Comparison of ENCODE assay signal across 8 cellular contexts in genomic region chr12:120528861-120529525, GRCh38. TPM values are rescaled to one million over a fixed set of nuclear protein-coding genes. Genes with fewer than 3 reads are reported as not detected.
A peak's percentile ranks its signal among the peaks of the same experiment; 100 is the strongest.
DNase-seq lines count a peak whose midpoint lies in the region; ATAC-seq and TF ChIP-seq lines count a peak whose summit lies in the region.

COQ5 (minus strand) TSS chr12:120529158; CDS start chr12:120529141, 17 bp downstream.

- H4K12ac ChIP-seq in trophoblast cell (ENCODE audit: low read depth, low read length): peak within 1 kb of the TSS; percentile 89

- H2AFZ ChIP-seq in trophoblast cell (ENCODE audit: insufficient read depth, low read length, poor library complexity): peak within 1 kb of the TSS; percentile 67

- no peaks in the 10 kb centered on the region for H3K27me3 ChIP-seq in GM06990 (replicated peaks; ENCODE audit: control insufficient read depth, insufficient read depth, low read length)
- H3K27me3 ChIP-seq in adipocyte (replicated peaks; ENCODE audit: control insufficient read depth, insufficient read depth, low read length): no peaks in the 10 kb centered on the region
- no peaks in the 10 kb centered on the region for H3K27me3 ChIP-seq in cardiac muscle cell
- no peaks in the 10 kb centered on the region for H3K27me3 ChIP-seq in trophoblast cell (ENCODE audit: insufficient read depth, low read length)
- no peaks in the 10 kb centered on the region for H3K27me3 ChIP-seq in tibial nerve

- no peak for TF ChIP-seq CTCF in GM06990 (IDR thresholded peaks at IDR 0.05; ENCODE audit: insufficient read depth, low read length, poor library complexity, severe bottlenecking)
- no peak for TF ChIP-seq CTCF in cardiac muscle cell (IDR thresholded peaks at IDR 0.05; ENCODE audit: low read depth, low read length)
- no peak for TF ChIP-seq CTCF in tibial nerve (IDR thresholded peaks at IDR 0.05)

- H3K9ac ChIP-seq in adipocyte (ENCODE audit: low read length): peak within 1 kb of the TSS; percentile 92
- peak within 1 kb of the TSS; percentile 75 for H3K9ac ChIP-seq in trophoblast cell (ENCODE audit: low read length)

- H2BK5ac ChIP-seq in trophoblast cell (ENCODE audit: low read depth, low read length, poor library complexity): peak within 1 kb of the TSS; percentile 84

- H3K23ac ChIP-seq in trophoblast cell (ENCODE audit: low read length): no peak within 1 kb of the TSS

- H2BK120ac ChIP-seq in trophoblast cell (ENCODE audit: insufficient read depth, low read length, poor library complexity): peak within 1 kb of the TSS; percentile 75

- H3K4me1 ChIP-seq in adipocyte (ENCODE audit: control insufficient read depth, insufficient read depth, low read length) (peaks cover 7% of the 10 kb centered on the region), cardiac muscle cell (ENCODE audit: low read depth) (peaks cover 6% of the 10 kb centered on the region), trophoblast cell (ENCODE audit: control insufficient read depth in 1 of 2, insufficient read depth in 2 of 2, low read length in 2 of 2) (no peaks in the 10 kb centered on the region), tibial nerve (peaks cover 0 to 27% (median 4%) of the 10 kb centered on the region in 4 donors)

- H4K91ac ChIP-seq in trophoblast cell (ENCODE audit: low read depth, low read length): peak within 1 kb of the TSS; percentile 71

- H3K79me1 ChIP-seq in trophoblast cell (ENCODE audit: low read length): peaks cover 8% of the 10 kb centered on the region

- peak; percentile 78 for ATAC-seq in HG02571 (IDR thresholded peaks at IDR 0.05; ENCODE audit: unreplicated experiment)

- no peak within 1 kb of the TSS for H2BK12ac ChIP-seq in trophoblast cell (ENCODE audit: low read length)

- peaks cover 2% of the 10 kb centered on the region for H3K79me2 ChIP-seq in trophoblast cell (ENCODE audit: control insufficient read depth, insufficient read depth, low read length, poor library complexity)

- peak within 1 kb of the TSS; percentile 93 for H3K27ac ChIP-seq in cardiac muscle cell
- H3K27ac ChIP-seq in trophoblast cell (ENCODE audit: low read depth, low read length): peak within 1 kb of the TSS; percentile 72
- peak within 1 kb of the TSS; percentile 89 to 98 (median 95) for H3K27ac ChIP-seq in tibial nerve

- no CpG with 5 or more reads among the region's 38 CpGs for WGBS in trophoblast cell (ENCODE audit: extremely low coverage, insufficient coverage, insufficient read length)
- 0% methylated on average over 35 to 38 of the region's 38 CpGs for WGBS in tibial nerve, 2 donors

- TF ChIP-seq EP300 in tibial nerve (IDR thresholded peaks at IDR 0.05): peak; percentile 67 to 94

- no peak within 1 kb of the TSS for H2AK5ac ChIP-seq in trophoblast cell (ENCODE audit: low read length)

- H3K18ac ChIP-seq in trophoblast cell (ENCODE audit: low read length): peak within 1 kb of the TSS; percentile 56

- no peaks in the 10 kb centered on the region for H3K36me3 ChIP-seq in GM06990 (ENCODE audit: control insufficient read depth, insufficient read depth, low read length)
- no peaks in the 10 kb centered on the region for H3K36me3 ChIP-seq in adipocyte (ENCODE audit: control insufficient read depth, insufficient read depth, low read length, severe bottlenecking)
- no peaks in the 10 kb centered on the region for H3K36me3 ChIP-seq in cardiac muscle cell
- H3K36me3 ChIP-seq in trophoblast cell (ENCODE audit: control insufficient read depth in 1 of 2, insufficient read depth in 2 of 2, low read length in 2 of 2): no peaks in the 10 kb centered on the region
- peaks cover 0 to 14% (median 0%) of the 10 kb centered on the region in 3 donors for H3K36me3 ChIP-seq in tibial nerve

- peak within 1 kb of the TSS; percentile 41 for H3K4ac ChIP-seq in trophoblast cell (ENCODE audit: low read depth, low read length)

- H3K4me3 ChIP-seq in GM06990 (replicated peaks; ENCODE audit: low read depth, low read length) (peak within 1 kb of the TSS; percentile 90), adipocyte (ENCODE audit: low read length) (peak within 1 kb of the TSS; percentile 87), cardiac muscle cell (peak within 1 kb of the TSS; percentile 73), trophoblast cell (ENCODE audit: low read depth, low read length) (peak within 1 kb of the TSS; percentile 81), tibial nerve (peak within 1 kb of the TSS; percentile 74 to 90 (median 80))

- peak within 1 kb of the TSS; percentile 92 for H3K14ac ChIP-seq in trophoblast cell (ENCODE audit: low read length)

- H3K9me3 ChIP-seq in adipocyte (ENCODE audit: control insufficient read depth, low read length) (no peaks in the 10 kb centered on the region), cardiac muscle cell (ENCODE audit: low read depth) (no peaks in the 10 kb centered on the region), trophoblast cell (ENCODE audit: insufficient read depth, low read depth, low read length) (no peaks in the 10 kb centered on the region), tibial nerve (no peaks in the 10 kb centered on the region)

- peak in 1 of 2 donors; percentile 68 for TF ChIP-seq POLR2A in tibial nerve (IDR thresholded peaks at IDR 0.05)

- DNase-seq in GM06990 (ENCODE audit: extremely low read depth, insufficient read length) (peak; percentile 80), NCI-H1092 (lab: John Stamatoyannopoulos, UW) (peak; percentile 71), T follicular helper cell (ENCODE audit: low read depth) (peak; percentile 72), adipocyte (ENCODE audit: low read depth) (peak; percentile 96), cardiac muscle cell (ENCODE audit: low read depth in 1 of 2, low spot score in 1 of 2) (peak; percentile 87 to 92), trophoblast cell (peak; percentile 77 to 89), tibial nerve (ENCODE audit: low spot score in 2 of 2) (peak; percentile 86 to 93)

- peak within 1 kb of the TSS; percentile 95 for H4K8ac ChIP-seq in trophoblast cell (ENCODE audit: low read depth, low read length)

- peak within 1 kb of the TSS; percentile 87 for H3K4me2 ChIP-seq in trophoblast cell (ENCODE audit: low read length)

RNA-seq across cellular contexts. Expression of gene COQ5, which starts in this region (rescaled TPM):
- total RNA-seq in cardiac muscle cell: 61.8 and 67.2 TPM in 2 replicates
- polyA plus RNA-seq in cardiac muscle cell: 99.3 and 112 TPM in 2 replicates
- 24.0 and 26.0 TPM in 2 replicates for polyA plus RNA-seq in trophoblast cell (2013)
- 10 to 100 TPM; 21.6 to 23.7 (median 23.4) TPM for total RNA-seq in tibial nerve

Comparison
In these comparisons a context has a peak if more than half of its experiments do, and no peak if none do; other contexts are left out.
1. Peak in every context shown above with its lines: DNase-seq, ATAC-seq, H3K4me3 ChIP-seq and H3K27ac ChIP-seq.